In the genomic region with DNA sequence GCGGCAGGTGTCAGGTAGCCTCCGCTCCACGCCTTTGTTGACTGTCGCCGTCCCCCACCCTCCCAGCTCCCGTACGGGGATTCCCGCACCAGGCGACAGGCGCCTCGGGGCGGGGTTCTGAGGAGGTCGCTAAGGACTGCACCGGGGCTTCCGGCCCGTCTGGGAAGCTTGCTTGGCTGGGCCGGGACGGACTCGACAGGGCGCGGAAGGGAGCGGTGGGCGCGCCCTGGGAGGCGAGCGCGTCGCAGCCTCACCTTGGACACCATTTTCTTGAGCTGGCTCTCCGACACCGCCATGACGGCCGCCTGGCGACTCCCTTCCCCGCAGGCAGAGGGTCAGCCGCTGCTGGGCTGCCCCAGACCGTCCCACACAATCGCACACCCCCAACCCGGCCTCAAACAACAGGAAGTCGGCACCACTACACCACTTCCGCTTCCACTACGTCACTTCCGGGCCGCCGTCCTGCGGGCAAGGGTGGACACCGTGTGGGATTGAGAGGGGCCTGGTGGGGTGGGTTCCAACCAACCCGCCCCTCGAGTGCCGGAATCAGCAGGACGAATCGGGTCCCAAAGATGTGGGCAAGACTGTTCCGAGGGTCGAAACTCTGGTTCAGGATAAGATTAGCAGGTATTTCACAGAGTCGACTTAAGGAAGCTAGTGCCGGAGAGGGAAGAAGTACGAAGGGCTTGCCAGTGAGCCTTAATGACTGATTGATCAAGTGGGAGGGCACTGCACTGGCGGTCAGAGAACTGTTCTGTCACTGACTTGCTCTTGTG, we compare ENCODE assay signal across 8 cellular contexts. TPM values are rescaled to one million over a fixed set of nuclear protein-coding genes. Genes with fewer than 3 reads are reported as not detected.
A peak's percentile ranks its signal among the peaks of the same experiment; 100 is the strongest.
DNase-seq lines count a peak whose midpoint lies in the region; ATAC-seq, FAIRE-seq and TF ChIP-seq lines count a peak whose summit lies in the region.

A gene with protein sequence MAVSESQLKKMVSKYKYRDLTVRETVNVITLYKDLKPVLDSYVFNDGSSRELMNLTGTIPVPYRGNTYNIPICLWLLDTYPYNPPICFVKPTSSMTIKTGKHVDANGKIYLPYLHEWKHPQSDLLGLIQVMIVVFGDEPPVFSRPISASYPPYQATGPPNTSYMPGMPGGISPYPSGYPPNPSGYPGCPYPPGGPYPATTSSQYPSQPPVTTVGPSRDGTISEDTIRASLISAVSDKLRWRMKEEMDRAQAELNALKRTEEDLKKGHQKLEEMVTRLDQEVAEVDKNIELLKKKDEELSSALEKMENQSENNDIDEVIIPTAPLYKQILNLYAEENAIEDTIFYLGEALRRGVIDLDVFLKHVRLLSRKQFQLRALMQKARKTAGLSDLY (minus strand): TSS at position 422 of the 776 bp plus-strand sequence. CDS start 126 bp downstream, at position 296.

- peak; percentile 12 for FAIRE-seq in endometrium (lab: Jason Lieb, UNC)

- H3K4me1 ChIP-seq in OCI-LY1 (ENCODE audit: insufficient read depth, low read length, severe bottlenecking), result peaks cover 65% of the 10 kb centered on the region
- no peaks in the 10 kb centered on the region for H3K4me1 ChIP-seq in mesodermal cell (ENCODE audit: control insufficient read depth, insufficient read depth, low read length, poor library complexity, severe bottlenecking)

- DNase-seq in DMS 273 (lab: John Stamatoyannopoulos, UW; ENCODE audit: unreplicated experiment), result peak; percentile 91
- DNase-seq in HuH-7 (ENCODE audit: low spot score), result peak; percentile 82
- DNase-seq in activated CD8-positive, alpha-beta memory T cell treated with anti-CD3 and anti-CD28 coated beads, Interleukin-2, amount 50 U/mL, for 4 hours, result peak; percentile 92
- DNase-seq in stimulated activated CD8-positive, alpha-beta memory T cell treated with anti-CD3 and anti-CD28 coated beads, Interleukin-15, amount 100 ng/mL, for 24 hours (ENCODE audit: low read depth), result peak; percentile 94

- H3K4me3 ChIP-seq in OCI-LY1 (ENCODE audit: low read depth, low read length, poor library complexity, severe bottlenecking), result peak within 1 kb of the TSS; percentile 91
- peak within 1 kb of the TSS; percentile 80 for H3K4me3 ChIP-seq in mesodermal cell (ENCODE audit: extremely low read depth, insufficient read depth, low read length, poor library complexity, severe bottlenecking)

- H3K9me2 ChIP-seq in OCI-LY1 (ENCODE audit: low read depth, low read length), result no peaks in the 10 kb centered on the region

- peak within 1 kb of the TSS; percentile 88 for H3K9ac ChIP-seq in OCI-LY1 (ENCODE audit: low read length)

- H3K27ac ChIP-seq in OCI-LY1 (ENCODE audit: low read depth, low read length, poor library complexity, severe bottlenecking), result peak within 1 kb of the TSS; percentile 75
- peak within 1 kb of the TSS; percentile 98 for H3K27ac ChIP-seq in mesodermal cell (ENCODE audit: low read depth, low read length, severe bottlenecking)

- peaks cover 26% of the 10 kb centered on the region for H3K79me2 ChIP-seq in OCI-LY1 (ENCODE audit: insufficient read depth, low read length)

- H3K36me3 ChIP-seq in OCI-LY1 (ENCODE audit: insufficient read depth, low read length) (peaks cover 7% of the 10 kb centered on the region; the same call in 1 of the 2 replicates), mesodermal cell (ENCODE audit: control insufficient read depth, insufficient read depth, low read length) (peaks cover 26% of the 10 kb centered on the region)

- ATAC-seq in GM21526 (IDR thresholded peaks at IDR 0.05; ENCODE audit: low FRiP score, unreplicated experiment), result peak; percentile 95

- no peaks in the 10 kb centered on the region for H4K20me1 ChIP-seq in OCI-LY1 (ENCODE audit: insufficient read depth, low read length)

- no peaks in the 10 kb centered on the region for H3K27me3 ChIP-seq in OCI-LY1 (ENCODE audit: insufficient read depth, low read length)

- H3F3A ChIP-seq in OCI-LY1 (ENCODE audit: insufficient read depth, low read length), result no peaks in the 10 kb centered on the region

- no peak for TF ChIP-seq CTCF in OCI-LY1 (IDR thresholded peaks at IDR 0.05; ENCODE audit: low read length)

- H3K9me3 ChIP-seq in OCI-LY1 (ENCODE audit: low read length) (no peaks in the 10 kb centered on the region), mesodermal cell (ENCODE audit: control insufficient read depth, low read length) (no peaks in the 10 kb centered on the region)

- peak within 1 kb of the TSS; percentile 39; the same call in 1 of the 2 replicates for H2AFZ ChIP-seq in OCI-LY1 (ENCODE audit: low read length)

- peak within 1 kb of the TSS; percentile 88 for H3K4me2 ChIP-seq in OCI-LY1 (ENCODE audit: low read length)

- WGBS in mesodermal cell (ENCODE audit: insufficient coverage in 2 of 2), 2 experiments, result 0 to 1% methylated on average over 44 to 51 of the region's 57 CpGs

RNA-seq across cellular contexts. Expression of the gene that starts here (rescaled TPM):
- polyA plus RNA-seq in mesodermal cell (2013, experiment 1 of 2), result 105 TPM
- polyA plus RNA-seq in mesodermal cell (2013, experiment 2 of 2), result 115 TPM

Comparison
In these comparisons a context has a peak if more than half of its experiments do, and no peak if none do; other contexts are left out.
1. Peak in every context shown above with its lines: DNase-seq, ATAC-seq, H3K4me3 ChIP-seq and H3K27ac ChIP-seq.